8 cellular contexts compared by ENCODE assay signal in the genomic region with DNA sequence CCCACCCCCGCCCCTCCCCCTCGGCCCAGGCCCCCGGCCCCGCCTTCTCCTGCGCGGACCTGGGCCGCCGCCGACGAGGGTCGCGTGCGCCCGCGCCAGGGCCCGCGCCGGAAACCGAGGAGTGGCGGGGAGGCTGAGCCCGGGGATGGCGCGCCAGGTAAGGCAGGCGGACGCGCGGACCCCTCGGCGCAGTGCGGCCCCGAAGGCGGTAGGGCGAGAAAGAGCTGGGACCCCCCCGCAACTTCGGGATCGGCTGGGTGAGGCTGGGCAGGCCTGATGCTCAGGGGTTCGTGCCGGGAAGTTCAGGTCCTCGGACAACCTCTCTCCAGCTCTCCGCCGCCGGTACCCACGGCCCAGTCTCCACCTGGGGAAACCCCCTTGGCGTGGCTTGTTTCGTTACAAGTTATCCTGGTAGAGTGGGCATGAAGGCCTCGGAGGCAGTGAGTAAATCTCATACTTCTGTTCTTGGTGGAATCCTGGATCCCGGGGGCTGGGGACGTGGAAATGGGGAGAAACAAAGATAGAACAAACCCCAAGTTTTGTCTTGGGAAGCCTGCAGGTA. TPM values are rescaled to one million over a fixed set of nuclear protein-coding genes. Genes with fewer than 3 reads are reported as not detected.
DNase-seq lines count a peak whose midpoint lies in the region; ATAC-seq and TF ChIP-seq lines count a peak whose summit lies in the region.

No MANE protein-coding gene starts in this region.

- peak overlapping the region; percentile 60 for H2AFZ ChIP-seq in mesenchymal stem cell (ENCODE audit: low read depth, low read length)

- H3K36me3 Mint-ChIP-seq in brain = peaks cover 8% of the 10 kb centered on the region

- ATAC-seq in GM21576 (IDR thresholded peaks at IDR 0.05; ENCODE audit: unreplicated experiment) = peak; percentile 9

- H3K14ac ChIP-seq in mesenchymal stem cell (ENCODE audit: low read length in 2 of 2) = peak overlapping the region; percentile 38 to 78

- H3K9ac ChIP-seq in mesenchymal stem cell (ENCODE audit: low read length) (peak overlapping the region; percentile 87), stomach smooth muscle (ENCODE audit: low read length in 2 of 2) (peak overlapping the region; percentile 73 to 76)

- no peak overlapping the region for H2AK5ac ChIP-seq in mesenchymal stem cell (ENCODE audit: low read length, severe bottlenecking)

- WGBS in mesenchymal stem cell = under 1% methylated on average over 44 of the region's 48 CpGs

- no peak for TF ChIP-seq POLR2A in NB4 (IDR thresholded peaks at IDR 0.05; ENCODE audit: extremely low read depth, insufficient read length)

- H3K27ac ChIP-seq in mesenchymal stem cell (ENCODE audit: low read length, poor library complexity, severe bottlenecking) (no peak overlapping the region), stomach smooth muscle (ENCODE audit: low read length) (peak overlapping the region; percentile 74)

- no peaks in the 10 kb centered on the region for H3K36me3 ChIP-seq in BE2C
- H3K36me3 ChIP-seq in mesenchymal stem cell (ENCODE audit: control insufficient read depth in 1 of 2, insufficient read depth in 2 of 2, low read depth in 1 of 2, low read length in 2 of 2) = peaks cover 0 to 8% of the 10 kb centered on the region in 2 experiments
- peaks cover 0 to 4% of the 10 kb centered on the region in 2 donors for H3K36me3 ChIP-seq in stomach smooth muscle (ENCODE audit: control insufficient read depth in 2 of 2, insufficient read depth in 2 of 2, low read length in 2 of 2)

- H3K4me1 ChIP-seq in BE2C (no peaks in the 10 kb centered on the region; the same call in 1 of the 2 replicates), mesenchymal stem cell (ENCODE audit: control insufficient read depth, insufficient read depth, low read depth, low read length) (peaks cover 33% of the 10 kb centered on the region), stomach smooth muscle (ENCODE audit: control insufficient read depth, insufficient read depth, low read length) (peaks cover 37% of the 10 kb centered on the region)

- no peak for TF ChIP-seq CTCF in BE2C (IDR thresholded peaks at IDR 0.05; ENCODE audit: low read depth, low read length)
- no peak for TF ChIP-seq CTCF in NB4 (IDR thresholded peaks at IDR 0.05; ENCODE audit: low read depth, low read length)
- TF ChIP-seq CTCF in brain (conservative IDR thresholded peaks at IDR 0.05) = no peak

- H3K9me3 ChIP-seq in BE2C (peaks cover 4% of the 10 kb centered on the region), mesenchymal stem cell (ENCODE audit: control insufficient read depth, low read length) (peaks cover 18% of the 10 kb centered on the region), stomach smooth muscle (ENCODE audit: control insufficient read depth in 2 of 2, low read length in 2 of 2) (peaks cover 0 to 8% of the 10 kb centered on the region in 2 donors)

- H4K8ac ChIP-seq in mesenchymal stem cell (ENCODE audit: low read length) = peak overlapping the region; percentile 88

- H3K4me3 Mint-ChIP-seq in brain = peak overlapping the region; percentile 92 to 98 (median 95)

- peaks cover 31% of the 10 kb centered on the region for H3K79me1 ChIP-seq in mesenchymal stem cell (replicated peaks; ENCODE audit: low read length, poor library complexity, severe bottlenecking)

- H3K4me2 ChIP-seq in mesenchymal stem cell (ENCODE audit: low read length, poor library complexity, severe bottlenecking) = peak overlapping the region; percentile 68

- H4K91ac ChIP-seq in mesenchymal stem cell (ENCODE audit: low read length) = peak overlapping the region; percentile 53

- peaks cover 40% of the 10 kb centered on the region for H3K4me1 Mint-ChIP-seq in brain

- H2BK5ac ChIP-seq in mesenchymal stem cell (ENCODE audit: low read depth, low read length, poor library complexity, severe bottlenecking) = peak overlapping the region; percentile 33

- no peaks in the 10 kb centered on the region for H3K27me3 ChIP-seq in BE2C
- no peaks in the 10 kb centered on the region for H3K27me3 ChIP-seq in mesenchymal stem cell (ENCODE audit: control insufficient read depth in 1 of 2, insufficient read depth in 1 of 2, low read length in 2 of 2)
- no peaks in the 10 kb centered on the region for H3K27me3 ChIP-seq in stomach smooth muscle (ENCODE audit: control insufficient read depth in 1 of 2, insufficient read depth in 2 of 2, low read length in 2 of 2)

- DNase-seq in BE2C (no peak), NB4 (ENCODE audit: low read depth) (no peak), mesenchymal stem cell (peak; percentile 33), GOT3 (lab: John Stamatoyannopoulos, UW) (no peak), NCI-H187 treated with DMSO at 0.1 percent for 48 hours (lab: John Stamatoyannopoulos, UW) (no peak)

- H3K18ac ChIP-seq in mesenchymal stem cell (ENCODE audit: low read depth in 1 of 2, low read length in 2 of 2) = peak overlapping the region; percentile 50 to 67

- H2BK120ac ChIP-seq in mesenchymal stem cell (ENCODE audit: low read depth, low read length) = peak overlapping the region; percentile 39

- H3K27ac Mint-ChIP-seq in brain = peak overlapping the region; percentile 85 to 93 (median 90)

- H3K27me3 Mint-ChIP-seq in brain = peaks cover 9% of the 10 kb centered on the region

- H3K4ac ChIP-seq in mesenchymal stem cell (ENCODE audit: low read depth in 1 of 2, low read length in 2 of 2) = peak overlapping the region; percentile 24 to 54

- H2BK15ac ChIP-seq in mesenchymal stem cell (ENCODE audit: low read depth, poor library complexity, severe bottlenecking) = peak overlapping the region; percentile 63

- H3K4me3 ChIP-seq in BE2C (ENCODE audit: low read depth, low read length) (peak overlapping the region; percentile 77), NB4 (ENCODE audit: low read depth, low read length) (peak overlapping the region; percentile 59), mesenchymal stem cell (ENCODE audit: insufficient read depth in 1 of 2, low read depth in 1 of 2, low read length in 2 of 2) (peak overlapping the region; percentile 89), stomach smooth muscle (ENCODE audit: low read length in 2 of 2) (peak overlapping the region; percentile 73 to 84)

- H2BK12ac ChIP-seq in mesenchymal stem cell (ENCODE audit: low read length in 2 of 2) = peak overlapping the region in 1 of 2 experiments; percentile 50

- peaks cover 13 to 32% (median 23%) of the 10 kb centered on the region in 5 experiments for H3K9me3 Mint-ChIP-seq in brain

- H3K23ac ChIP-seq in mesenchymal stem cell (ENCODE audit: low read length in 2 of 2) = no peak overlapping the region

RNA-seq across cellular contexts. Expression of a gene that starts 58.4 kb away (rescaled TPM):
- polyA plus RNA-seq in BE2C (2012; ENCODE audit: insufficient read depth, insufficient read length, low read depth) = 149 TPM
- polyA plus RNA-seq in brain (ENCODE audit: insufficient read depth, low read depth, low replicate concordance) = 9.1 TPM
- 14.4 TPM for polyA plus RNA-seq in mesenchymal stem cell (2013, experiment 1 of 2)
- polyA plus RNA-seq in mesenchymal stem cell (2013, experiment 2 of 2) = 14.5 TPM
